In genomic region chr20:45450097-45450818, GRCh38 we compare ENCODE assay signal across 8 cellular contexts. TPM values are rescaled to one million over a fixed set of nuclear protein-coding genes. Genes with fewer than 3 reads are reported as not detected.
DNase-seq lines count a peak whose midpoint lies in the region; ATAC-seq and TF ChIP-seq lines count a peak whose summit lies in the region.

No MANE protein-coding gene starts in this region.

- H3K4me1 Mint-ChIP-seq in immature natural killer cell = no peaks in the 10 kb centered on the region

- no peaks in the 10 kb centered on the region; the same call in 1 of the 2 replicates for H3K27me3 ChIP-seq in GM06990 (replicated peaks; ENCODE audit: control insufficient read depth, insufficient read depth, low read length)

- POLR2A ChIA-PET in AG04449 (lab: Yijun Ruan, JAX) = no interaction called here

- no peak for ATAC-seq in HG03108 (IDR thresholded peaks at IDR 0.05; ENCODE audit: unreplicated experiment)

- H3K27me3 Mint-ChIP-seq in immature natural killer cell (ENCODE audit: low read depth in 3 of 3) = peaks cover 0 to 3% (median 0%) of the 10 kb centered on the region in 3 donors

- CTCF ChIA-PET in AG04449 (lab: Yijun Ruan, JAX) = interaction anchor here (0.6 to 7.4 kb wide), 24 partner anchors 10 to 321 kb away, joined by 3 to 101 read pairs (median 7); partner anchors contain the start of genes DBNDD2 and SYS1

- H3K9me3 Mint-ChIP-seq in immature natural killer cell = no peaks in the 10 kb centered on the region

- H3K36me3 ChIP-seq in GM06990 (ENCODE audit: control insufficient read depth, insufficient read depth, low read length) = no peaks in the 10 kb centered on the region

- no peak overlapping the region for H3K27ac Mint-ChIP-seq in immature natural killer cell

- no peak overlapping the region for H3K4me3 Mint-ChIP-seq in immature natural killer cell

- H3K4me3 ChIP-seq in AG04449 (ENCODE audit: low read depth, low read length) (no peak overlapping the region), GM06990 (replicated peaks; ENCODE audit: low read depth, low read length) (no peak overlapping the region)

- H3K36me3 Mint-ChIP-seq in immature natural killer cell = peaks cover 0 to 3% (median 0%) of the 10 kb centered on the region in 3 donors

- TF ChIP-seq CTCF in AG04449 (IDR thresholded peaks at IDR 0.05; ENCODE audit: insufficient read depth, low read length, missing control alignments) = peak; percentile 49
- peak; percentile 57 for TF ChIP-seq CTCF in GM06990 (IDR thresholded peaks at IDR 0.05; ENCODE audit: insufficient read depth, low read length, poor library complexity, severe bottlenecking)

- DNase-seq in AG04449 (ENCODE audit: low read depth, low spot score) (no peak), GM06990 (ENCODE audit: extremely low read depth, insufficient read length) (no peak), NCI-H2029 treated with DMSO at 0.1 percent for 48 hours (lab: John Stamatoyannopoulos, UW) (peak; percentile 12), amniotic epithelial cell (ENCODE audit: low read depth) (peak; percentile 48), immature natural killer cell (peak; percentile 35 to 55 (median 51)), superior temporal gyrus (ENCODE audit: extremely low spot score) (peak; percentile 82), cerebellum (ENCODE audit: low spot score) (no peak)

RNA-seq across cellular contexts. Expression of gene WFDC2, which starts 19.3 kb away (rescaled TPM):
- not detected for polyA plus RNA-seq in immature natural killer cell
- 4.8 TPM for total RNA-seq in cerebellum

RNA-seq across cellular contexts. Expression of gene PIGT, which starts 34.3 kb away (rescaled TPM):
- 100 to 1,000 TPM; 105 to 190 (median 164) TPM for polyA plus RNA-seq in immature natural killer cell
- 24.0 TPM for total RNA-seq in cerebellum

RNA-seq across cellular contexts. Expression of gene DBNDD2, which starts 42.2 kb away (rescaled TPM):
- 10 to 100 TPM; 11.0 to 24.5 (median 18.0) TPM for polyA plus RNA-seq in immature natural killer cell
- total RNA-seq in cerebellum = 11.4 TPM

Comparison
In these comparisons a context has a peak if more than half of its experiments do, and no peak if none do; other contexts are left out.
1. DNase-seq: peak in NCI-H2029 treated with DMSO at 0.1 percent for 48 hours (single experiment), amniotic epithelial cell (single experiment), immature natural killer cell (3 of 3) and superior temporal gyrus (single experiment); none in AG04449 (single experiment), GM06990 (single experiment) and cerebellum (single experiment).